8 cellular contexts compared by ENCODE assay signal in genomic region chr9:136787690-136788400, GRCh38. TPM values are rescaled to one million over a fixed set of nuclear protein-coding genes. Genes with fewer than 3 reads are reported as not detected.
DNase-seq lines count a peak whose midpoint lies in the region; ATAC-seq and TF ChIP-seq lines count a peak whose summit lies in the region.

No MANE protein-coding gene starts in this region.

- no peak overlapping the region for H2AFZ ChIP-seq in neural cell (ENCODE audit: low read depth, low read length)

- TF ChIP-seq EP300 in neural cell (conservative IDR thresholded peaks at IDR 0.05; ENCODE audit: poor library complexity, severe bottlenecking), result no peak

- 16 to 24% methylated on average over 16 to 21 of the region's 21 CpGs for WGBS in esophagus squamous epithelium, 2 donors
- WGBS in thyroid gland, 2 donors, result 21 to 22% methylated on average over 21 of the region's 21 CpGs

- H3K27ac Mint-ChIP-seq in HFFc6, result no peak overlapping the region

- intact Hi-C loops in esophagus squamous epithelium (cut with DNase I) (loop anchor here (5.0 kb wide), 1 partner anchor 259 kb away; the partner anchor contains the start of gene NPDC1), thyroid gland (cut with DNase I) (loop anchor here (5.0 kb wide), 2 partner anchors 244 to 279 kb away; partner anchors contain the start of gene FUT7)

- H3K9me2 ChIP-seq in neural cell (ENCODE audit: insufficient read depth, low read length), result no peaks in the 10 kb centered on the region

- peaks cover 3% of the 10 kb centered on the region for H3F3A ChIP-seq in neural cell (ENCODE audit: insufficient read depth, low read length, poor library complexity, severe bottlenecking)

- H3K27me3 ChIP-seq in BLaER1, result 0 out of 2 replicates have a peak, but pooled peaks cover 3% of the 10 kb centered on the region
- H3K27me3 ChIP-seq in esophagus squamous epithelium, result no peaks in the 10 kb centered on the region
- H3K27me3 ChIP-seq in neural cell (ENCODE audit: insufficient read depth, low read depth, low read length), result no peaks in the 10 kb centered on the region
- H3K27me3 ChIP-seq in thyroid gland, result no peaks in the 10 kb centered on the region

- peak overlapping the region; percentile 68 for H3K4me3 Mint-ChIP-seq in HFFc6

- no peaks in the 10 kb centered on the region for H3K36me3 Mint-ChIP-seq in HFFc6 (ENCODE audit: low read depth)

- H4K20me1 ChIP-seq in BLaER1 (peaks cover 11% of the 10 kb centered on the region), neural cell (ENCODE audit: insufficient read depth) (no peaks in the 10 kb centered on the region)

- H3K36me3 ChIP-seq in BLaER1 (peaks cover 6% of the 10 kb centered on the region; the same call in 1 of the 2 replicates), esophagus squamous epithelium (peaks cover 0 to 8% (median 0%) of the 10 kb centered on the region in 3 donors), neural cell (ENCODE audit: insufficient read depth, low read length) (no peaks in the 10 kb centered on the region), thyroid gland (no peaks in the 10 kb centered on the region)

- DNase-seq in HFFc6, result peak; percentile 37
- peak; percentile 74 for DNase-seq in NOMO-1 treated with DMSO at 0.1 percent for 48 hours (lab: John Stamatoyannopoulos, UW; ENCODE audit: unreplicated experiment)
- peak; percentile 53 for DNase-seq in activated T-cell treated with anti-CD3 and anti-CD28 coated beads for 1 hour (ENCODE audit: low read depth)
- DNase-seq in esophagus squamous epithelium (lab: John Stamatoyannopoulos, UW), result no peak
- DNase-seq in thyroid gland, result peak; percentile 52 to 56

- no peak overlapping the region for H3K27ac ChIP-seq in BLaER1
- H3K27ac ChIP-seq in esophagus squamous epithelium, result no peak overlapping the region
- no peak overlapping the region for H3K27ac ChIP-seq in neural cell (ENCODE audit: low read length)
- no peak overlapping the region for H3K27ac ChIP-seq in thyroid gland

- H3K4me1 Mint-ChIP-seq in HFFc6 (ENCODE audit: low read depth), result peaks cover 31% of the 10 kb centered on the region

- no peaks in the 10 kb centered on the region for H3K79me2 ChIP-seq in neural cell (replicated peaks; ENCODE audit: insufficient read depth, low read length)

- no peaks in the 10 kb centered on the region; the same call in none of the 2 replicates for H3K27me3 Mint-ChIP-seq in HFFc6 (ENCODE audit: insufficient read depth)

- H3K9ac ChIP-seq in BLaER1 (no peak overlapping the region), neural cell (ENCODE audit: low read length) (no peak overlapping the region)

- peak; percentile 93 for TF ChIP-seq RAD21 in neural cell (conservative IDR thresholded peaks at IDR 0.05)

- no peak for TF ChIP-seq POLR2A in esophagus squamous epithelium (IDR thresholded peaks at IDR 0.05)
- no peak for TF ChIP-seq POLR2A in thyroid gland (IDR thresholded peaks at IDR 0.05)

- H3K4me3 ChIP-seq in BLaER1 (no peak overlapping the region), esophagus squamous epithelium (no peak overlapping the region), neural cell (ENCODE audit: low read length) (no peak overlapping the region), thyroid gland (replicated peaks in 1 of 3) (no peak overlapping the region)

- H3K9me3 ChIP-seq in BLaER1 (no peaks in the 10 kb centered on the region), esophagus squamous epithelium (no peaks in the 10 kb centered on the region), neural cell (ENCODE audit: low read length) (no peaks in the 10 kb centered on the region), thyroid gland (no peaks in the 10 kb centered on the region)

- H3K4me1 ChIP-seq in BLaER1 (peaks cover 78% of the 10 kb centered on the region), esophagus squamous epithelium (peaks cover 11 to 34% (median 17%) of the 10 kb centered on the region in 3 donors), thyroid gland (peaks cover 13 to 32% of the 10 kb centered on the region in 2 donors)

- H3K9me3 Mint-ChIP-seq in HFFc6, result no peaks in the 10 kb centered on the region

- ATAC-seq in HG02798 (IDR thresholded peaks at IDR 0.05; ENCODE audit: poor library complexity, unreplicated experiment), result no peak

- TF ChIP-seq CTCF in HFFc6 (IDR thresholded peaks at IDR 0.05) (peak; percentile 97), esophagus squamous epithelium (IDR thresholded peaks at IDR 0.05) (peak; percentile 78 to 88 (median 84)), neural cell (IDR thresholded peaks at IDR 0.05; ENCODE audit: poor library complexity, severe bottlenecking) (peak; percentile 97), thyroid gland (IDR thresholded peaks at IDR 0.05) (peak; percentile 65 to 86 (median 82))

- H3K4me2 ChIP-seq in BLaER1 (peak overlapping the region; percentile 66), neural cell (ENCODE audit: low read length) (no peak overlapping the region)

TF ChIP-seq in neural cell, 6 proteins besides CTCF, POLR2A, EP300 and RAD21:
- TF ChIP-seq SMC3 (conservative IDR thresholded peaks at IDR 0.05; ENCODE audit: poor library complexity), result peak; percentile 83
- no peak for TF ChIP-seq REST (IDR thresholded peaks at IDR 0.05; ENCODE audit: borderline replicate concordance)

RNA-seq across cellular contexts. Expression of gene TMEM141, which starts 3.3 kb away (rescaled TPM):
- total RNA-seq in HFFc6 (2021; fragmentation: NEBNext Ultra II Directional; extraction: Animal tissue kit (Norgen Biotek cat#: 25700)), result 10 to 100 TPM; 46.1 to 62.2 (median 52.6) TPM
- total RNA-seq in esophagus squamous epithelium (100 to 1,000 TPM; 109 to 129 (median 123) TPM), thyroid gland (100 to 1,000 TPM in 3 of 4 donors, 10 to 100 TPM in 1; 81.6 to 189 (median 141) TPM)
- 30.1 and 33.1 TPM in 2 replicates for polyA plus RNA-seq in neural cell
- 14.5 and 20.0 TPM in 2 replicates for polyA minus RNA-seq in neural cell

RNA-seq across cellular contexts. Expression of gene CCDC183, which starts 8.3 kb away (rescaled TPM):
- under 1 TPM; 0.25 to 0.87 (median 0.34) TPM for total RNA-seq in HFFc6 (2021; fragmentation: NEBNext Ultra II Directional; extraction: Animal tissue kit (Norgen Biotek cat#: 25700))
- total RNA-seq in esophagus squamous epithelium, result 1 to 10 TPM in 1 of 4 donors, not detected in 3; 2.1 TPM
- polyA plus RNA-seq in neural cell, result 5.5 and 8.8 TPM in 2 replicates
- polyA minus RNA-seq in neural cell, result 4.5 and 5.6 TPM in 2 replicates
- total RNA-seq in thyroid gland, result 1 to 10 TPM; 1.3 to 4.6 (median 2.8) TPM

RNA-seq across cellular contexts. Expression of gene RABL6, which starts 19.9 kb away (rescaled TPM):
- total RNA-seq in HFFc6 (2021; fragmentation: NEBNext Ultra II Directional; extraction: Animal tissue kit (Norgen Biotek cat#: 25700)), result 10 to 100 TPM; 77.8 to 87.7 (median 84.0) TPM
- total RNA-seq in esophagus squamous epithelium (10 to 100 TPM; 54.9 to 70.7 (median 61.5) TPM), thyroid gland (10 to 100 TPM; 59.8 to 84.0 (median 62.2) TPM)
- polyA plus RNA-seq in neural cell, result 46.4 and 58.8 TPM in 2 replicates
- 82.0 and 87.6 TPM in 2 replicates for polyA minus RNA-seq in neural cell

RNA-seq across cellular contexts. Expression of gene LCN15, which starts 23.5 kb away (rescaled TPM):
- not detected for total RNA-seq in HFFc6 (2021; fragmentation: NEBNext Ultra II Directional; extraction: Animal tissue kit (Norgen Biotek cat#: 25700))
- total RNA-seq in esophagus squamous epithelium (not detected), thyroid gland (not detected)
- polyA plus RNA-seq in neural cell, result not detected in 2 replicates
- polyA minus RNA-seq in neural cell, result not detected in 2 replicates

RNA-seq across cellular contexts. Expression of gene LCN8, which starts 29.8 kb away (rescaled TPM):
- not detected for total RNA-seq in HFFc6 (2021; fragmentation: NEBNext Ultra II Directional; extraction: Animal tissue kit (Norgen Biotek cat#: 25700))
- total RNA-seq in esophagus squamous epithelium (not detected), thyroid gland (1 to 10 TPM in 1 of 4 donors, under 1 TPM in 1, not detected in 2; 0.93 to 1.0 TPM)
- not detected in 2 replicates for polyA plus RNA-seq in neural cell
- polyA minus RNA-seq in neural cell, result not detected in 2 replicates
